In genomic region chr15:44987711-44988110, GRCh38 we compare ENCODE assay signal across 14 cellular contexts. TPM values are rescaled to one million over a fixed set of nuclear protein-coding genes. Genes with fewer than 3 reads are reported as not detected.
A peak's percentile ranks its signal among the peaks of the same experiment; 100 is the strongest.
DNase-seq lines count a peak whose midpoint lies in the region; ATAC-seq, FAIRE-seq and TF ChIP-seq lines count a peak whose summit lies in the region.
"Not testable (repeated sequence)": the region's sequence is repeated elsewhere in the genome, so short reads cannot be mapped to it uniquely, and the experiment has no call there.
"Had no signal": no experiment of that assay in that cellular context is flagged by ENCODE, and none has a peak within 500 bp of the region (broad histone marks: within the 10 kb centered on the region; RNA-seq: fewer than 3 reads in every experiment).

No MANE protein-coding gene starts in this region.

- not testable (repeated sequence) for H3K36me3 ChIP-seq in GM12878 (ENCODE audit: control insufficient read depth in 2 of 2, insufficient read depth in 2 of 2, low read length in 1 of 2)

- TF ChIP-seq CTCF in A549 (IDR thresholded peaks at IDR 0.05); VCaP (conservative IDR thresholded peaks at IDR 0.05); GM12878 (IDR thresholded peaks at IDR 0.05 in 2 of 3, conservative IDR thresholded peaks at IDR 0.05 in 1 of 3; ENCODE audit: control insufficient read depth in 2 of 3, extremely low read depth in 1 of 3, insufficient read depth in 1 of 3, low read depth in 3 of 3, low read length in 3 of 3): not testable (repeated sequence)

- POLR2A ChIA-PET in A549 (lab: Yijun Ruan, JAX); activated CD4-positive, alpha-beta memory T cell treated with anti-CD3 and anti-CD28 coated beads for 36 hours (lab: Charles Lee); GM12878 (lab: Charles Lee): not testable (repeated sequence)

- not testable (repeated sequence) for H4K20me1 ChIP-seq in GM12878 (ENCODE audit: control insufficient read depth, insufficient read depth)

- not testable (repeated sequence) for DNase-seq in A549 (ENCODE audit: low read depth in 1 of 2, low spot score in 1 of 2); GM18507 (ENCODE audit: extremely low spot score, insufficient read length, low read depth); GM12878 (ENCODE audit: low read depth, low spot score)
- DNase-seq in activated CD4-positive, alpha-beta memory T cell treated with anti-CD3 and anti-CD28 coated beads for 36 hours: peak; percentile 20
- peak; percentile 11 to 34 for DNase-seq in activated T-cell treated with anti-CD3 and anti-CD28 coated beads, Interleukin-2, amount 50 U/mL, for 72 hours
- DNase-seq in stimulated activated CD4-positive, alpha-beta T cell treated with anti-CD3 and anti-CD28 coated beads, Interleukin-1b, Interleukin-23, amount 100 ng/mL, for 48 hours: peak; percentile 19

- not testable (repeated sequence) for H3K4me3 ChIP-seq in A549, GM12878

- TF ChIP-seq POLR2A in A549 (IDR thresholded peaks at IDR 0.05; ENCODE audit: low read length); GM12878 (IDR thresholded peaks at IDR 0.05; ENCODE audit: low read depth, low read length): not testable (repeated sequence)

- H3K27me3 ChIP-seq in GM12878 (replicated peaks in 1 of 2; ENCODE audit: control insufficient read depth in 2 of 2, insufficient read depth in 2 of 2, low read length in 1 of 2): not testable (repeated sequence)

- not testable (repeated sequence) for H3K27ac Mint-ChIP-seq in activated CD4-positive, alpha-beta memory T cell treated with anti-CD3 and anti-CD28 coated beads for 36 hours; activated T-cell treated with anti-CD3 and anti-CD28 coated beads, Interleukin-2, amount 50 U/mL, for 72 hours

- CTCF ChIA-PET in A549 (lab: Yijun Ruan, JAX); activated CD4-positive, alpha-beta memory T cell treated with anti-CD3 and anti-CD28 coated beads for 36 hours (lab: Charles Lee); GM12878 (lab: Yijun Ruan, JAX): not testable (repeated sequence)

- H2AFZ ChIP-seq in GM12878 (ENCODE audit: control insufficient read depth, low read depth, low read length): not testable (repeated sequence)

- H3K4me1 Mint-ChIP-seq in activated CD4-positive, alpha-beta memory T cell treated with anti-CD3 and anti-CD28 coated beads for 36 hours (ENCODE audit: low read depth): peaks cover 13% of the 10 kb centered on the region
- not testable (repeated sequence) for H3K4me1 Mint-ChIP-seq in activated T-cell treated with anti-CD3 and anti-CD28 coated beads, Interleukin-2, amount 50 U/mL, for 72 hours (ENCODE audit: low read depth)

- FAIRE-seq in A549 (lab: Jason Lieb, UNC): peak; percentile 13
- peak; percentile 60 for FAIRE-seq in GM18507 (lab: Jason Lieb, UNC)
- peak; percentile 74 for FAIRE-seq in GM12878 (lab: Jason Lieb, UNC)

- not testable (repeated sequence) for H3K9me3 Mint-ChIP-seq in activated CD4-positive, alpha-beta memory T cell treated with anti-CD3 and anti-CD28 coated beads for 36 hours; activated T-cell treated with anti-CD3 and anti-CD28 coated beads, Interleukin-2, amount 50 U/mL, for 72 hours

- H3K9me3 ChIP-seq in A549; GM12878 (replicated peaks; ENCODE audit: control insufficient read depth, insufficient read depth, low read length): not testable (repeated sequence)

- not testable (repeated sequence) for TF ChIP-seq EP300 in A549 (IDR thresholded peaks at IDR 0.05); GM12878 (IDR thresholded peaks at IDR 0.05; ENCODE audit: borderline replicate concordance in 1 of 2, control insufficient read depth in 1 of 2, low read depth in 2 of 2, low read length in 2 of 2)

- not testable (repeated sequence) for BruUV-seq in GM12878 (replicated peaks; lab: Mats Ljungman, UMichigan)

- H3K27me3 Mint-ChIP-seq in activated CD4-positive, alpha-beta memory T cell treated with anti-CD3 and anti-CD28 coated beads for 36 hours: not testable (repeated sequence)
- peaks cover 21% of the 10 kb centered on the region for H3K27me3 Mint-ChIP-seq in activated T-cell treated with anti-CD3 and anti-CD28 coated beads, Interleukin-2, amount 50 U/mL, for 72 hours (ENCODE audit: low read depth)

- H3K79me2 ChIP-seq in GM12878 (ENCODE audit: control insufficient read depth, insufficient read depth, low read length): not testable (repeated sequence)

- H3K36me3 Mint-ChIP-seq in activated CD4-positive, alpha-beta memory T cell treated with anti-CD3 and anti-CD28 coated beads for 36 hours; activated T-cell treated with anti-CD3 and anti-CD28 coated beads, Interleukin-2, amount 50 U/mL, for 72 hours (ENCODE audit: insufficient read depth in 2 of 2): not testable (repeated sequence)

- WGBS in A549 (ENCODE audit: missing lambda C conversion rate): 0% methylated on average over 1 of the region's 1 CpG
- no CpG with 5 or more reads among the region's 1 CpG for WGBS in GM12878 (ENCODE audit: insufficient coverage, insufficient replicate concordance, low lambda C conversion rate, missing lambda C conversion rate)

- H3K4me1 ChIP-seq in A549; GM12878 (ENCODE audit: control insufficient read depth, insufficient read depth, low read length): not testable (repeated sequence)

- SMC1A ChIA-PET in GM12878 (lab: Charles Lee; ENCODE audit: uncharacterized antibody, unreplicated experiment): not testable (repeated sequence)

- RAD21 ChIA-PET in GM12878 (lab: Charles Lee; ENCODE audit: unreplicated experiment): not testable (repeated sequence)

- not testable (repeated sequence) for ATAC-seq in A549, GM12878
- peak; percentile 96 to 98 for ATAC-seq in activated T-cell treated with anti-CD3 and anti-CD28 coated beads, Interleukin-2, amount 50 U/mL, for 72 hours (replicated peaks in 1 of 2)

- H3K9ac ChIP-seq in GM12878 (ENCODE audit: control insufficient read depth, insufficient read depth, low read length): not testable (repeated sequence)

- TF ChIP-seq RAD21 in A549 (conservative IDR thresholded peaks at IDR 0.05 in 1 of 2, IDR thresholded peaks at IDR 0.05 in 1 of 2); GM12878 (IDR thresholded peaks at IDR 0.05; ENCODE audit: insufficient read depth, low read depth, low read length): not testable (repeated sequence)

- in situ Hi-C loops in GM12878 (cut with MboI): not testable (repeated sequence)

- H3K4me3 Mint-ChIP-seq in activated CD4-positive, alpha-beta memory T cell treated with anti-CD3 and anti-CD28 coated beads for 36 hours; activated T-cell treated with anti-CD3 and anti-CD28 coated beads, Interleukin-2, amount 50 U/mL, for 72 hours: not testable (repeated sequence)

- intact Hi-C loops in activated CD4-positive, alpha-beta memory T cell treated with anti-CD3 and anti-CD28 coated beads for 36 hours (cut with micrococcal nuclease); GM12878 (cut with micrococcal nuclease; ENCODE audit: unreplicated experiment): not testable (repeated sequence)

- not testable (repeated sequence) for H3K4me2 ChIP-seq in A549; GM12878 (ENCODE audit: control insufficient read depth, insufficient read depth)

- not testable (repeated sequence) for H3K27ac ChIP-seq in A549; GM12878 (ENCODE audit: control insufficient read depth, insufficient read depth)
- H3K27ac ChIP-seq in VCaP: peak overlapping the region; percentile 27; the same call in 1 of the 2 replicates

RNA-seq across cellular contexts. Expression of gene TERB2, which starts 31.2 kb away (rescaled TPM):
- not detected in 2 replicates for polyA plus RNA-seq in A549 (2011; rRNA removed)
- polyA plus RNA-seq in A549 (2012; cell fraction: cytosol; rRNA removed): not detected in 2 replicates
- polyA plus RNA-seq in A549 (2012; cell fraction: nucleus; rRNA removed): not detected in 2 replicates
- not detected in 3 replicates for polyA plus RNA-seq in A549 (2017; fragmentation: RNase III; extraction: RNeasy Plus Mini Kit Qiagen cat#74134 plus additional on column Dnase treatment)
- polyA minus RNA-seq in A549 (2011; rRNA and poly(A)+ RNA removed): not detected in 2 replicates
- not detected for total RNA-seq in activated CD4-positive, alpha-beta memory T cell treated with anti-CD3 and anti-CD28 coated beads for 36 hours
- not detected for total RNA-seq in activated T-cell treated with anti-CD3 and anti-CD28 coated beads, Interleukin-2, amount 50 U/mL, for 72 hours
- not detected in 2 replicates for total RNA-seq in GM12878 (2013; cell fraction: nucleolus; rRNA removed)
- total RNA-seq in GM12878 (2014; rRNA removed): not detected in 2 replicates
- total RNA-seq in GM12878 (2014; rRNA removed; fragmentation: Illumina TruSeq; extraction: Trizol): not detected in 2 replicates
- total RNA-seq in GM12878 (2021): not detected in 2 replicates
- not detected for polyA plus RNA-seq in GM12878 (2011; ENCODE audit: low read depth)
- not detected in 2 replicates for polyA plus RNA-seq in GM12878 (2011; rRNA removed)
- polyA plus RNA-seq in GM12878 (2011; cell fraction: cytosol; rRNA removed): not detected in 2 replicates
- not detected in 2 replicates for polyA plus RNA-seq in GM12878 (2011; cell fraction: nucleus; rRNA removed)
- polyA plus RNA-seq in GM12878 (2012): not detected in 2 replicates
- not detected in 2 replicates for polyA plus RNA-seq in GM12878 (2014; fragmentation: Illumina TruSeq; extraction: Trizol)
- polyA plus RNA-seq in GM12878 (2014; fragmentation: Nextera tagmentation; extraction: Ambion mirVana): not detected
- polyA plus RNA-seq in GM12878 (2014; rRNA removed): not detected in 2 replicates
- not detected for polyA plus RNA-seq in GM12878 (2016; fragmentation: Nextera tagmentation; extraction: Ambion mirVana)
- polyA minus RNA-seq in GM12878 (2011; rRNA and poly(A)+ RNA removed): not detected in 2 replicates
- not detected in 2 replicates for polyA minus RNA-seq in GM12878 (2011; cell fraction: cytosol; rRNA and poly(A)+ RNA removed)
- not detected in 2 replicates for polyA minus RNA-seq in GM12878 (2011; cell fraction: nucleus; rRNA and poly(A)+ RNA removed)
- total RNA-seq: A673; Calu3; CD8-positive, alpha-beta T cell; H7; HFFc6; HT1080 had no signal
- polyA plus RNA-seq: AG04450 had no signal

RNA-seq across cellular contexts. Expression of gene SORD, which starts 35.3 kb away (rescaled TPM):
- 49.8 and 51.1 TPM in 2 replicates for polyA plus RNA-seq in A549 (2011; rRNA removed)
- 55.9 and 58.4 TPM in 2 replicates for polyA plus RNA-seq in A549 (2012; cell fraction: cytosol; rRNA removed)
- polyA plus RNA-seq in A549 (2012; cell fraction: nucleus; rRNA removed): 81.9 and 146 TPM in 2 replicates
- polyA plus RNA-seq in A549 (2017; fragmentation: RNase III; extraction: RNeasy Plus Mini Kit Qiagen cat#74134 plus additional on column Dnase treatment): 34.8 to 40.6 TPM (median 37.6 TPM) in 3 replicates
- polyA minus RNA-seq in A549 (2011; rRNA and poly(A)+ RNA removed): 42.8 and 44.8 TPM in 2 replicates
- 10 to 100 TPM; 14.5 to 15.6 TPM for total RNA-seq in activated CD4-positive, alpha-beta memory T cell treated with anti-CD3 and anti-CD28 coated beads for 36 hours
- total RNA-seq in activated T-cell treated with anti-CD3 and anti-CD28 coated beads, Interleukin-2, amount 50 U/mL, for 72 hours: 10 to 100 TPM in 1 of 2 donors, 1 to 10 TPM in 1; 10.0 to 17.6 TPM
- total RNA-seq in GM12878 (2013; cell fraction: nucleolus; rRNA removed): 44.2 and 61.1 TPM in 2 replicates
- 33.5 and 35.3 TPM in 2 replicates for total RNA-seq in GM12878 (2014; rRNA removed)
- 24.5 and 29.2 TPM in 2 replicates for total RNA-seq in GM12878 (2014; rRNA removed; fragmentation: Illumina TruSeq; extraction: Trizol)
- total RNA-seq in GM12878 (2021): 39.4 and 40.8 TPM in 2 replicates
- polyA plus RNA-seq in GM12878 (2011; ENCODE audit: low read depth): 7.0 TPM
- polyA plus RNA-seq in GM12878 (2011; rRNA removed): 49.9 and 51.7 TPM in 2 replicates
- 47.3 and 64.5 TPM in 2 replicates for polyA plus RNA-seq in GM12878 (2011; cell fraction: cytosol; rRNA removed)
- 162 and 270 TPM in 2 replicates for polyA plus RNA-seq in GM12878 (2011; cell fraction: nucleus; rRNA removed)
- polyA plus RNA-seq in GM12878 (2012): 11.6 and 19.4 TPM in 2 replicates
- 29.4 and 39.4 TPM in 2 replicates for polyA plus RNA-seq in GM12878 (2014; fragmentation: Illumina TruSeq; extraction: Trizol)
- 10 to 100 TPM in 1 of 2 experiments, 1 to 10 TPM in 1; 7.5 to 18.5 TPM for polyA plus RNA-seq in GM12878 (2014; fragmentation: Nextera tagmentation; extraction: Ambion mirVana)
- polyA plus RNA-seq in GM12878 (2014; rRNA removed): 45.1 and 46.0 TPM in 2 replicates
- polyA plus RNA-seq in GM12878 (2016; fragmentation: Nextera tagmentation; extraction: Ambion mirVana): 10 to 100 TPM; 50.7 to 51.6 TPM
- polyA minus RNA-seq in GM12878 (2011; rRNA and poly(A)+ RNA removed): 39.3 and 42.1 TPM in 2 replicates
- polyA minus RNA-seq in GM12878 (2011; cell fraction: cytosol; rRNA and poly(A)+ RNA removed): 16.1 and 17.4 TPM in 2 replicates
- polyA minus RNA-seq in GM12878 (2011; cell fraction: nucleus; rRNA and poly(A)+ RNA removed): 15.7 and 31.7 TPM in 2 replicates
